29 cellular contexts compared by ENCODE assay signal in genomic region chr4:156459584-156459983, GRCh38.
"Had no signal": no experiment of that assay in that cellular context is flagged by ENCODE, and none has a peak within 500 bp of the region (broad histone marks: within the 10 kb centered on the region; RNA-seq: fewer than 3 reads in every experiment).

No MANE protein-coding gene starts in this region.

- H3K27ac ChIP-seq: ovary, parathyroid adenoma, psoas muscle, skin epidermis, spleen, suprapubic skin, testis, tibial artery, transverse colon, upper lobe of right lung, uterus had no signal

- H3K79me2 ChIP-seq: parathyroid adenoma had no signal

- ATAC-seq: naive thymus-derived CD8-positive, alpha-beta T cell; natural killer cell treated with Interleukin-12 subunit alpha and Interleukin-12 subunit beta and Interleukin-15 and Interleukin-18, amount 100 ng/mL, for 72 hours; psoas muscle; right cardiac atrium; sciatic nerve; stimulated activated memory B cell treated with anti-CD40 and anti-IgM and Interleukin-4, amounts not matched to agents 10 μg/mL and 1 μg/mL and 100 μg/mL, for 72 hours; stimulated activated naive CD8-positive, alpha-beta T cell treated with anti-CD3 and anti-CD28 coated beads, Interleukin-15, amount 100 ng/mL, for 72 hours; stimulated activated naive CD8-positive, alpha-beta T cell treated with anti-CD3 and anti-CD28 coated beads, Interleukin-15, Interleukin-2, amounts not matched to agents 100 U/mL and 50 U/mL, for 24 hours; upper lobe of right lung had no signal

- H3K4me2 ChIP-seq: smooth muscle cell had no signal

- H3K4me1 ChIP-seq: parathyroid adenoma, psoas muscle, spleen, suprapubic skin, testis, tibial artery, transverse colon, upper lobe of right lung, uterus had no signal

- H2AFZ ChIP-seq: parathyroid adenoma had no signal

- DNase-seq: naive thymus-derived CD8-positive, alpha-beta T cell; nephron progenitor cell; occipital lobe; ovary; posterior cingulate gyrus; psoas muscle; right cardiac atrium; spleen; stimulated activated CD4-positive, alpha-beta T cell treated with anti-CD3 and anti-CD28 coated beads, Interleukin-12 subunit alpha, Interleukin-12 subunit beta, amount 100 ng/mL, for 4 hours; stimulated activated CD4-positive, alpha-beta T cell treated with anti-CD3 and anti-CD28 coated beads, Interleukin-1b, Interleukin-23, amount 100 ng/mL, for 48 hours; stimulated activated CD4-positive, alpha-beta T cell treated with anti-CD3 and anti-CD28 coated beads, Interleukin-4, amount 100 ng/mL, for 1 hour; stimulated activated CD4-positive, alpha-beta T cell treated with anti-CD3 and anti-CD28 coated beads, Interleukin-4, amount 100 ng/mL, for 4 hours; stimulated activated CD8-positive, alpha-beta memory T cell treated with anti-CD3 and anti-CD28 coated beads, Interleukin-4, amount 100 ng/mL, for 48 hours; stimulated activated naive CD4-positive, alpha-beta T cell; stimulated activated naive CD8-positive, alpha-beta T cell treated with anti-CD3 and anti-CD28 coated beads, Interleukin-15, amount 100 ng/mL, for 72 hours; stimulated activated naive CD8-positive, alpha-beta T cell treated with anti-CD3 and anti-CD28 coated beads, Interleukin-15, Interleukin-2, amounts not matched to agents 100 U/mL and 50 U/mL, for 24 hours; substantia nigra; testis; tibial artery; transverse colon; upper lobe of right lung; uterus had no signal

- H3K36me3 ChIP-seq: ovary, spleen, suprapubic skin, tibial artery, transverse colon, upper lobe of right lung, uterus had no signal

- H3K27me3 ChIP-seq: ovary, spleen, suprapubic skin, testis, tibial artery, transverse colon, upper lobe of right lung, uterus had no signal

- H3K9ac ChIP-seq: parathyroid adenoma had no signal

- H3K9me3 ChIP-seq: ovary, psoas muscle, suprapubic skin, testis, tibial artery, transverse colon, upper lobe of right lung, uterus had no signal

- H3K4me3 ChIP-seq: ovary, psoas muscle, skin epidermis, smooth muscle cell, spleen, suprapubic skin, testis, tibial artery, transverse colon, upper lobe of right lung, uterus had no signal
